21 cellular contexts compared by ENCODE assay signal in the genomic region with DNA sequence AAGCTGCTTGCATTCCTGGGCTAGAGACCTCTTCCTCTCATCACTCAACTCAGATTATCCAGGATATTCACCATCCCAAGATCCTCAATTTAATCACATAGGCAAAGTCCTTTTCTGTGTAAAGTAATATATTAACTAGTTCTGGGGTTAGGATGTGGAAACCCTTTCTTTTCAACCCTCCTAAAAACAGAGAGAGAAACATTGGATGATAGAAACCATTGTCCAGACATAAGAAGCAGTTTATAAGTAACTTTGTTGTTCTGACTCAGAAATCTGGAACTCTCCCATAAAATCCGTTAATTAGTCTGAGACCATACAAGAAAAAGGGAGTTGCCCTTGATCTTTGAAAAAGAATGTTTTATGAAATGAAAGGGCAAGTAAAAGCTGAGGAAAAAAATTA.
DNase-seq lines count a peak whose midpoint lies in the region; ATAC-seq and TF ChIP-seq lines count a peak whose summit lies in the region.
"Had no signal": no experiment of that assay in that cellular context is flagged by ENCODE, and none has a peak within 500 bp of the region (broad histone marks: within the 10 kb centered on the region; RNA-seq: fewer than 3 reads in every experiment).

No MANE protein-coding gene starts in this region.

- CTCF ChIA-PET in Calu3 (lab: Charles Lee): interaction anchor here (0.8 kb wide), 1 partner anchor 649 kb away, joined by 4 read pairs; no protein-coding TSS in a partner anchor
- CTCF ChIA-PET in activated CD4-positive, alpha-beta memory T cell treated with anti-CD3 and anti-CD28 coated beads, Interleukin-2, amount 10 ng/mL, durations not matched to agents 7 days and 5 days (lab: Charles Lee): no interaction called here

- DNase-seq in Calu3: no peak
- DNase-seq in RPMI7951 (ENCODE audit: low read depth): peak; percentile 33
- peak; percentile 1 for DNase-seq in fibroblast of peridontal ligament (ENCODE audit: extremely low read depth)
- no peak for DNase-seq in chondrocyte (ENCODE audit: low spot score)
- DNase-seq in activated CD4-positive, alpha-beta memory T cell treated with anti-CD3 and anti-CD28 coated beads, Interleukin-2, amount 10 ng/mL, durations not matched to agents 7 days and 5 days: no peak
- DNase-seq: CD4-positive, CD25-positive, alpha-beta regulatory T cell; KG1; MM.1S; NCI-H1105; NCI-H1694 treated with DMSO at 0.1 percent for 48 hours; NCI-H2107; NCI-H2227 treated with DMSO at 0.1 percent for 48 hours; NCI-H524 treated with DMSO at 0.1 percent for 48 hours; Right ventricle myocardium superior had no signal

- POLR2A ChIA-PET in activated CD4-positive, alpha-beta memory T cell treated with anti-CD3 and anti-CD28 coated beads, Interleukin-2, amount 10 ng/mL, durations not matched to agents 7 days and 5 days (lab: Charles Lee): no interaction called here

- H3K27ac Mint-ChIP-seq in Calu3 (ENCODE audit: unreplicated experiment): peak overlapping the region; percentile 87
- peak overlapping the region; percentile 76 to 92 (median 88) for H3K27ac Mint-ChIP-seq in nephron
- no peak overlapping the region for H3K27ac Mint-ChIP-seq in chondrocyte (ENCODE audit: unreplicated experiment)
- H3K27ac Mint-ChIP-seq in activated CD4-positive, alpha-beta memory T cell treated with anti-CD3 and anti-CD28 coated beads, Interleukin-2, amount 10 ng/mL, durations not matched to agents 7 days and 5 days: no peak overlapping the region
- H3K27ac Mint-ChIP-seq: B cell; CD4-positive, CD25-positive, alpha-beta regulatory T cell; GM23338 had no signal

- H3K36me3 Mint-ChIP-seq in Calu3 (ENCODE audit: insufficient read depth, unreplicated experiment) (peaks cover 5% of the 10 kb centered on the region), nephron (ENCODE audit: low read depth) (no peaks in the 10 kb centered on the region), chondrocyte (ENCODE audit: low read depth) (no peaks in the 10 kb centered on the region)
- no peaks in the 10 kb centered on the region for H3K36me3 Mint-ChIP-seq in activated CD4-positive, alpha-beta memory T cell treated with anti-CD3 and anti-CD28 coated beads, Interleukin-2, amount 10 ng/mL, durations not matched to agents 7 days and 5 days (ENCODE audit: low read depth)
- H3K36me3 Mint-ChIP-seq: CD4-positive, CD25-positive, alpha-beta regulatory T cell had no signal

- no TSS peak for BruUV-seq in Calu3 (replicated peaks; lab: Mats Ljungman, UMichigan)

- H3K4me3 Mint-ChIP-seq in Calu3 (ENCODE audit: low read depth, unreplicated experiment) (no peak overlapping the region), nephron (no peak overlapping the region), chondrocyte (ENCODE audit: unreplicated experiment) (no peak overlapping the region)
- H3K4me3 Mint-ChIP-seq in activated CD4-positive, alpha-beta memory T cell treated with anti-CD3 and anti-CD28 coated beads, Interleukin-2, amount 10 ng/mL, durations not matched to agents 7 days and 5 days: no peak overlapping the region
- H3K4me3 Mint-ChIP-seq: B cell; CD4-positive, CD25-positive, alpha-beta regulatory T cell; GM23338 had no signal

- peaks cover 12% of the 10 kb centered on the region for H3K4me1 Mint-ChIP-seq in Calu3 (ENCODE audit: low read depth, unreplicated experiment)
- peaks cover 5% of the 10 kb centered on the region for H3K4me1 Mint-ChIP-seq in nephron
- no peaks in the 10 kb centered on the region for H3K4me1 Mint-ChIP-seq in chondrocyte (ENCODE audit: low read depth)
- no peaks in the 10 kb centered on the region for H3K4me1 Mint-ChIP-seq in activated CD4-positive, alpha-beta memory T cell treated with anti-CD3 and anti-CD28 coated beads, Interleukin-2, amount 10 ng/mL, durations not matched to agents 7 days and 5 days
- H3K4me1 Mint-ChIP-seq: B cell; CD4-positive, CD25-positive, alpha-beta regulatory T cell; GM23338 had no signal

- no peak for TF ChIP-seq CTCF in Calu3 (IDR thresholded peaks at IDR 0.05; ENCODE audit: unreplicated experiment)
- TF ChIP-seq CTCF in nephron (IDR thresholded peaks at IDR 0.05; ENCODE audit: unreplicated experiment in 3 of 3): no peak
- no peak for TF ChIP-seq CTCF in chondrocyte (IDR thresholded peaks at IDR 0.05)

- ATAC-seq in GM21737 (IDR thresholded peaks at IDR 0.05; ENCODE audit: unreplicated experiment) (no peak), HG02938 (IDR thresholded peaks at IDR 0.05; ENCODE audit: unreplicated experiment) (no peak)
- ATAC-seq: GM23338, HepG2, Panc1 had no signal

- no peaks in the 10 kb centered on the region for H3K27me3 Mint-ChIP-seq in Calu3 (ENCODE audit: unreplicated experiment)
- no peaks in the 10 kb centered on the region for H3K27me3 Mint-ChIP-seq in nephron (ENCODE audit: low read depth)
- no peaks in the 10 kb centered on the region for H3K27me3 Mint-ChIP-seq in chondrocyte (ENCODE audit: low read depth)
- H3K27me3 Mint-ChIP-seq in activated CD4-positive, alpha-beta memory T cell treated with anti-CD3 and anti-CD28 coated beads, Interleukin-2, amount 10 ng/mL, durations not matched to agents 7 days and 5 days: no peaks in the 10 kb centered on the region
- H3K27me3 Mint-ChIP-seq: B cell; CD4-positive, CD25-positive, alpha-beta regulatory T cell had no signal

- intact Hi-C loops in Calu3 (cut with micrococcal nuclease; ENCODE audit: unreplicated experiment): loop anchor here (2.0 to 10.0 kb wide), 2 partner anchors 51 to 109 kb away; no protein-coding TSS in a partner anchor

- H3K9me3 Mint-ChIP-seq in Calu3 (ENCODE audit: low read depth, unreplicated experiment): peaks cover 15% of the 10 kb centered on the region
- peaks cover 17% of the 10 kb centered on the region for H3K9me3 Mint-ChIP-seq in nephron
- peaks cover 6% of the 10 kb centered on the region for H3K9me3 Mint-ChIP-seq in chondrocyte (ENCODE audit: low read depth)
- peaks cover 7% of the 10 kb centered on the region for H3K9me3 Mint-ChIP-seq in activated CD4-positive, alpha-beta memory T cell treated with anti-CD3 and anti-CD28 coated beads, Interleukin-2, amount 10 ng/mL, durations not matched to agents 7 days and 5 days

Comparison
In these comparisons a context has a peak if more than half of its experiments do, and no peak if none do; other contexts are left out.
1. DNase-seq: peak in RPMI7951 (single experiment) and fibroblast of peridontal ligament (single experiment); none in Calu3 (single experiment), chondrocyte (single experiment) and activated CD4-positive, alpha-beta memory T cell treated with anti-CD3 and anti-CD28 coated beads, Interleukin-2, amount 10 ng/mL, durations not matched to agents 7 days and 5 days (single experiment).
2. H3K27ac Mint-ChIP-seq: peak in Calu3 (single experiment) and nephron (3 of 3); none in chondrocyte (single experiment) and activated CD4-positive, alpha-beta memory T cell treated with anti-CD3 and anti-CD28 coated beads, Interleukin-2, amount 10 ng/mL, durations not matched to agents 7 days and 5 days (single experiment).